Comparison of ENCODE assay signal across 10 cellular contexts in genomic region chr21:17441370-17441769, GRCh38.
DNase-seq lines count a peak whose midpoint lies in the region.
"Had no signal": no experiment of that assay in that cellular context is flagged by ENCODE, and none has a peak within 500 bp of the region (broad histone marks: within the 10 kb centered on the region; RNA-seq: fewer than 3 reads in every experiment).

No MANE protein-coding gene starts in this region.

- no peak overlapping the region for H3K4me3 ChIP-seq in H7 (ENCODE audit: insufficient read depth, low read depth, low read length)

- DNase-seq in COR-L47 (lab: John Stamatoyannopoulos, UW), result peak; percentile 76
- peak; percentile 88 for DNase-seq in NCI-H2196 treated with DMSO at 0.1 percent for 48 hours (lab: John Stamatoyannopoulos, UW; ENCODE audit: unreplicated experiment)
- DNase-seq in dermis microvascular lymphatic vessel endothelial cell (ENCODE audit: low read depth in 2 of 2), result peak; percentile 72 to 94
- peak; percentile 72 for DNase-seq in mucosa of gallbladder (ENCODE audit: low spot score)
- DNase-seq in H7, result no peak
- no peak for DNase-seq in NCI-H2171 (lab: John Stamatoyannopoulos, UW)
- DNase-seq in activated CD4-positive, alpha-beta T cell treated with anti-CD3 and anti-CD28 coated beads for 1 hour, result no peak
- DNase-seq in cerebellar nuclear complex (lab: John Stamatoyannopoulos, UW), result no peak
- DNase-seq: activated T-cell treated with anti-CD3 and anti-CD28 coated beads, Interleukin-2, amount 50 U/mL, for 1 hour; T-helper 9 cell had no signal

- H3K27me3 ChIP-seq in H7 (ENCODE audit: control insufficient read depth, insufficient read depth, low read length), result no peaks in the 10 kb centered on the region

- H3K36me3 ChIP-seq in H7 (replicated peaks; ENCODE audit: control insufficient read depth, insufficient read depth, low read length), result no peaks in the 10 kb centered on the region

Comparison
In these comparisons a context has a peak if more than half of its experiments do, and no peak if none do; other contexts are left out.
1. DNase-seq: peak in COR-L47 (single experiment), NCI-H2196 treated with DMSO at 0.1 percent for 48 hours (single experiment), dermis microvascular lymphatic vessel endothelial cell (2 of 2) and mucosa of gallbladder (single experiment); none in H7 (single experiment), NCI-H2171 (single experiment), activated CD4-positive, alpha-beta T cell treated with anti-CD3 and anti-CD28 coated beads for 1 hour (single experiment) and cerebellar nuclear complex (0 of 2).